ENCODE assay signal across 33 cellular contexts in the genomic region with DNA sequence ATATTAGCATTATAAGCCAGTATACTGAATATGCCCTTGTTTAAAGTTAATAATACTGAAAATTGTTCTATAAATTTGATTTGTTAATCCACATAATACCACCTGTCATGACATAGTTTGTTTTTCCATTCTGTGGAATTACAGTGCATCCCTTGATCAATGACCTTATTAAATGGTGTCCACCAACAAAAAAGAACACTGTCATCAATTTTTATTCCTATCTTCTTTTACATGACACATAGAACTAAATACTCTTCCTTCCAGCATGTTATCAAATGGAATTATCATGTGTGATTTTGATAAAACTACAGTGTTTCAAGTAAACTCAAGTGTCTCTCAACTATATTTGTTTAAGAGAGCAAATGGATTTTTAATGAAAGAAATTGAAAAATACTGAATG.
"Had no signal": no experiment of that assay in that cellular context is flagged by ENCODE, and none has a peak within 500 bp of the region (broad histone marks: within the 10 kb centered on the region; RNA-seq: fewer than 3 reads in every experiment).

No MANE protein-coding gene starts in this region.

- DNase-seq: activated B cell treated with CpG ODN at 0.5 μM for 24 hours; activated CD4-positive, alpha-beta memory T cell treated with anti-CD3 and anti-CD28 coated beads for 36 hours; activated CD4-positive, alpha-beta T cell treated with anti-CD3 and anti-CD28 coated beads for 4 hours; activated CD4-positive, alpha-beta T cell treated with anti-CD3 and anti-CD28 coated beads, Interleukin-2, amount 10 ng/mL, durations not matched to agents 24 days and 14 days; activated CD4-positive, alpha-beta T cell treated with anti-CD3 and anti-CD28 coated beads, Interleukin-2, amount 50 U/mL, for 1 hour; activated CD4-positive, alpha-beta T cell treated with anti-CD3 and anti-CD28 coated beads, Interleukin-2, amount 50 U/mL, for 4 hours; activated CD4-positive, CD25-positive, alpha-beta regulatory T cell treated with anti-CD3 and anti-CD28 coated beads, Interleukin-2, amount 50 U/mL, for 72 hours; activated CD8-positive, alpha-beta memory T cell treated with anti-CD3 and anti-CD28 coated beads, Interleukin-2, amount 50 U/mL, for 4 hours; activated CD8-positive, alpha-beta T cell treated with anti-CD3 and anti-CD28 coated beads for 36 hours; activated effector memory CD4-positive, alpha-beta T cell treated with anti-CD3 and anti-CD28 coated beads, Interleukin-2, amount 50 U/mL, for 16 hours; activated gamma-delta T cell treated with Interleukin-2 at 50 U/mL for 16 hours; activated naive CD4-positive, alpha-beta T cell; activated naive CD4-positive, alpha-beta T cell treated with anti-CD3 and anti-CD28 coated beads for 36 hours; activated naive CD4-positive, alpha-beta T cell treated with anti-CD3 and anti-CD28 coated beads, Interleukin-2, amount 50 U/mL, for 16 hours; activated naive CD8-positive, alpha-beta T cell treated with anti-CD3 and anti-CD28 coated beads for 36 hours; activated T-cell treated with anti-CD3 and anti-CD28 coated beads for 4 hours; activated T-cell treated with anti-CD3 and anti-CD28 coated beads, Interleukin-2, amount 50 U/mL, for 1 hour; activated T-cell treated with anti-CD3 and anti-CD28 coated beads, Interleukin-2, amount 50 U/mL, for 4 hours; activated T-cell treated with anti-CD3 and anti-CD28 coated beads, Interleukin-2, amount 50 U/mL, for 72 hours; adrenal gland; amniotic stem cell; aorta; body of pancreas; brain microvascular endothelial cell; central memory CD4-positive, alpha-beta T cell; T-helper 2 cell; T-helper 9 cell had no signal

- H3K4me1 ChIP-seq: adrenal gland, body of pancreas, breast epithelium had no signal

- H3K27ac ChIP-seq: adrenal gland, body of pancreas, brain microvascular endothelial cell, breast epithelium, VCaP had no signal

- H3K27me3 ChIP-seq: adrenal gland, body of pancreas, brain microvascular endothelial cell, breast epithelium had no signal

- H3K36me3 ChIP-seq: adrenal gland, brain microvascular endothelial cell, breast epithelium had no signal

- H3K4me3 ChIP-seq: adrenal gland, body of pancreas, breast epithelium had no signal

- ATAC-seq: activated CD8-positive, alpha-beta T cell treated with anti-CD3 and anti-CD28 coated beads for 36 hours; activated naive CD4-positive, alpha-beta T cell treated with anti-CD3 and anti-CD28 coated beads, Interleukin-2, amount 50 U/mL, for 72 hours; activated T-cell treated with anti-CD3 and anti-CD28 coated beads, Interleukin-2, amount 50 U/mL, for 4 hours; activated T-cell treated with anti-CD3 and anti-CD28 coated beads, Interleukin-2, amount 50 U/mL, for 72 hours; activated T-helper 17 cell treated with anti-CD3 and anti-CD28 coated beads, Interleukin-2, amount 50 U/mL, for 72 hours; body of pancreas had no signal

- FAIRE-seq: astrocyte, TTC549 had no signal

- H3K9me3 ChIP-seq: body of pancreas, breast epithelium had no signal
